Comparison of ENCODE assay signal across 1 cellular context in genomic region chr3:120681018-120681417, GRCh38.
TF ChIP-seq lines count a peak whose summit lies in the region.

No MANE protein-coding gene starts in this region.

TF ChIP-seq in HepG2, 621 proteins besides CTCF, POLR2A, EP300 and RAD21:
- TF ChIP-seq PAF1 (CRISPR knock-in tag; IDR thresholded peaks at IDR 0.05) = peak; percentile 63; the same call in 1 of the 2 replicates
- no peak for TF ChIP-seq ZNF703 (CRISPR knock-in tag; IDR thresholded peaks at IDR 0.05; ENCODE audit: borderline replicate concordance)
- peak; percentile 31; the same call in 1 of the 2 replicates for TF ChIP-seq ZFY (CRISPR knock-in tag; IDR thresholded peaks at IDR 0.05)
- TF ChIP-seq AFF4 (CRISPR knock-in tag; IDR thresholded peaks at IDR 0.05) = peak; percentile 62; the same call in 1 of the 2 replicates
- TF ChIP-seq PCBP2 (optimal IDR thresholded peaks at IDR 0.05; ENCODE audit: low read depth, low read length, poor library complexity, severe bottlenecking) = no peak
- no peak for TF ChIP-seq ZNF383 (CRISPR knock-in tag; IDR thresholded peaks at IDR 0.05; ENCODE audit: borderline replicate concordance)
- peak; percentile 69 for TF ChIP-seq ZFX (CRISPR knock-in tag; IDR thresholded peaks at IDR 0.05; ENCODE audit: low read depth)
- no peak for TF ChIP-seq ATF4 (CRISPR knock-in tag; IDR thresholded peaks at IDR 0.05)
- 0 out of 2 replicates have a peak, but pooled peaks have one; percentile 41 for TF ChIP-seq SATB2 (CRISPR knock-in tag; IDR thresholded peaks at IDR 0.05)
- no peak for TF ChIP-seq ZBTB42 (CRISPR knock-in tag; IDR thresholded peaks at IDR 0.05)
- no peak for TF ChIP-seq ATF1 (CRISPR knock-in tag; IDR thresholded peaks at IDR 0.05)
- TF ChIP-seq XRCC5 (optimal IDR thresholded peaks at IDR 0.05; ENCODE audit: low read length) = no peak
TF ChIP-seq in HepG2: peak in this region for 5.
